ENCODE assay signal across 31 cellular contexts in the genomic region with DNA sequence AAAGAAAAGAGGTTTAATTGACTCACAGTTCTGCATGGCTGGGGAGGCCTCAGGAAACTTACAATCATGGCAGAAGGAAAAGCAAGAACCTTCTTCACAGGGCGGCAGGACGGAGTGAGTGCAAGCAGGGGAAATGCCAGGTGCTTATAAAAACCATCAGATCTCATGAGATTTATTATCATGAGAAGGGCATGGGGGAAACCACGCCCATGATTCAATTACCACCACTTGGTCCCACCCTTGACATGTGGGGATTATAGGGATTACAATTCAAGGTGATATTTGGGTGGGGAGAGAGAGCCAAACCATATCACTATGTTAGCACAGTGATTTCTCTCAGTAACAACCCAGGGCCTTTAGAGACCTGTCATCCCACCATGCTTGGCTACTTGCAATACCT.
"Had no signal": no experiment of that assay in that cellular context is flagged by ENCODE, and none has a peak within 500 bp of the region (broad histone marks: within the 10 kb centered on the region; RNA-seq: fewer than 3 reads in every experiment).

No MANE protein-coding gene starts in this region.

- H3K4me3 Mint-ChIP-seq: activated CD4-positive, alpha-beta memory T cell treated with anti-CD3 and anti-CD28 coated beads, Interleukin-2, amount 10 ng/mL, durations not matched to agents 7 days and 5 days; activated CD4-positive, alpha-beta T cell treated with anti-CD3 and anti-CD28 coated beads, Interleukin-2, amount 10 ng/mL, durations not matched to agents 7 days and 5 days; activated naive CD8-positive, alpha-beta T cell; activated T-cell treated with anti-CD3 and anti-CD28 coated beads, Interleukin-2, amount 50 U/mL, for 4 hours; activated T-helper 17 cell treated with anti-CD3 and anti-CD28 coated beads, Interleukin-2, amount 50 U/mL, for 72 hours; central memory CD8-positive, alpha-beta T cell; dendritic cell treated with granulocyte-macrophage colony-stimulating factor and Interleukin-4, amounts not matched to agents 40 ng/mL and 50 ng/mL, for 4 days; endodermal cell; T-helper 17 cell; WTC11 had no signal

- DNase-seq: activated CD4-positive, alpha-beta memory T cell treated with anti-CD3 and anti-CD28 coated beads, Interleukin-2, amount 10 ng/mL, durations not matched to agents 7 days and 5 days; activated CD4-positive, alpha-beta T cell treated with anti-CD3 and anti-CD28 coated beads for 1 hour; activated CD4-positive, alpha-beta T cell treated with anti-CD3 and anti-CD28 coated beads for 4 hours; activated CD4-positive, alpha-beta T cell treated with anti-CD3 and anti-CD28 coated beads, Interleukin-2, amount 10 ng/mL, durations not matched to agents 7 days and 5 days; activated CD4-positive, alpha-beta T cell treated with anti-CD3 and anti-CD28 coated beads, Interleukin-2, amount 50 U/mL, for 4 hours; activated CD8-positive, alpha-beta memory T cell treated with anti-CD3 and anti-CD28 coated beads, Interleukin-2, amount 50 U/mL, for 48 hours; activated effector memory CD4-positive, alpha-beta T cell treated with Interleukin-2 at 50 U/mL for 16 hours; activated gamma-delta T cell treated with Interleukin-2 at 50 U/mL for 16 hours; activated naive CD4-positive, alpha-beta T cell treated with anti-CD3 and anti-CD28 coated beads, Interleukin-2, amount 50 U/mL, for 16 hours; activated naive CD4-positive, alpha-beta T cell treated with Interleukin-2 at 50 U/mL for 16 hours; activated T-cell treated with anti-CD3 and anti-CD28 coated beads for 4 hours; activated T-cell treated with anti-CD3 and anti-CD28 coated beads, Interleukin-2, amount 50 U/mL, for 4 hours; amniotic stem cell; anterior cingulate cortex; brain microvascular endothelial cell; dorsolateral prefrontal cortex; effector memory CD4-positive, alpha-beta T cell; endodermal cell; foreskin fibroblast; head of caudate nucleus; T-helper 1 cell; T-helper 17 cell had no signal

- H3K27ac Mint-ChIP-seq: activated CD4-positive, alpha-beta memory T cell treated with anti-CD3 and anti-CD28 coated beads, Interleukin-2, amount 10 ng/mL, durations not matched to agents 7 days and 5 days; activated CD4-positive, alpha-beta T cell treated with anti-CD3 and anti-CD28 coated beads, Interleukin-2, amount 10 ng/mL, durations not matched to agents 7 days and 5 days; activated naive CD8-positive, alpha-beta T cell; activated T-helper 17 cell treated with anti-CD3 and anti-CD28 coated beads, Interleukin-2, amount 50 U/mL, for 72 hours; dendritic cell treated with granulocyte-macrophage colony-stimulating factor and Interleukin-4, amounts not matched to agents 40 ng/mL and 50 ng/mL, for 4 days; T-helper 17 cell; WTC11 had no signal

- FAIRE-seq: astrocyte, bronchial epithelial cell, frontal cortex had no signal

- H3K4me1 Mint-ChIP-seq: activated T-helper 17 cell treated with anti-CD3 and anti-CD28 coated beads, Interleukin-2, amount 50 U/mL, for 72 hours had no signal

- H3K4me3 ChIP-seq: coronary artery, dorsolateral prefrontal cortex had no signal

- H3K27ac ChIP-seq: brain microvascular endothelial cell, coronary artery, dorsolateral prefrontal cortex had no signal

- H3K27me3 ChIP-seq: dorsolateral prefrontal cortex had no signal

- H3K36me3 ChIP-seq: brain microvascular endothelial cell had no signal

- H3K36me3 Mint-ChIP-seq: activated naive CD8-positive, alpha-beta T cell; WTC11 had no signal

- H3K9me3 Mint-ChIP-seq: activated CD4-positive, alpha-beta memory T cell treated with anti-CD3 and anti-CD28 coated beads, Interleukin-2, amount 10 ng/mL, durations not matched to agents 7 days and 5 days; activated CD4-positive, alpha-beta T cell treated with anti-CD3 and anti-CD28 coated beads, Interleukin-2, amount 10 ng/mL, durations not matched to agents 7 days and 5 days; activated T-cell treated with anti-CD3 and anti-CD28 coated beads, Interleukin-2, amount 50 U/mL, for 4 hours; activated T-helper 17 cell treated with anti-CD3 and anti-CD28 coated beads, Interleukin-2, amount 50 U/mL, for 72 hours; central memory CD8-positive, alpha-beta T cell; dendritic cell treated with granulocyte-macrophage colony-stimulating factor and Interleukin-4, amounts not matched to agents 40 ng/mL and 50 ng/mL, for 4 days; endodermal cell; WTC11 had no signal
